Comparison of ENCODE assay signal across 8 cellular contexts in genomic region chr3:119239421-119239820, GRCh38. TPM values are rescaled to one million over a fixed set of nuclear protein-coding genes. Genes with fewer than 3 reads are reported as not detected.
DNase-seq lines count a peak whose midpoint lies in the region; ATAC-seq and TF ChIP-seq lines count a peak whose summit lies in the region.

No MANE protein-coding gene starts in this region.

- TF ChIP-seq CTCF in glutamatergic neuron (IDR thresholded peaks at IDR 0.05; ENCODE audit: partially characterized antibody, unreplicated experiment): no peak

- H3K36me3 Mint-ChIP-seq in T-helper 2 cell treated with Interferon-gamma antibody and Interleukin-4, amounts not matched to agents 5 μg/mL and 100 μg/mL, for 36 hours (ENCODE audit: low read depth): peaks cover 24% of the 10 kb centered on the region
- H3K36me3 Mint-ChIP-seq in glutamatergic neuron (ENCODE audit: unreplicated experiment): peaks cover 4% of the 10 kb centered on the region
- peaks cover 12 to 23% of the 10 kb centered on the region in 2 donors for H3K36me3 Mint-ChIP-seq in stimulated activated naive B cell treated with anti-CD40 and anti-IgM and Interleukin-4, amounts not matched to agents 10 μg/mL and 1 μg/mL and 100 μg/mL, for 72 hours

- no peaks in the 10 kb centered on the region for H3K27me3 Mint-ChIP-seq in T-helper 2 cell treated with Interferon-gamma antibody and Interleukin-4, amounts not matched to agents 5 μg/mL and 100 μg/mL, for 36 hours (ENCODE audit: low read depth)
- no peaks in the 10 kb centered on the region for H3K27me3 Mint-ChIP-seq in glutamatergic neuron (ENCODE audit: unreplicated experiment)
- no peaks in the 10 kb centered on the region for H3K27me3 Mint-ChIP-seq in stimulated activated naive B cell treated with anti-CD40 and anti-IgM and Interleukin-4, amounts not matched to agents 10 μg/mL and 1 μg/mL and 100 μg/mL, for 72 hours

- H3K27ac Mint-ChIP-seq in T-helper 2 cell treated with Interferon-gamma antibody and Interleukin-4, amounts not matched to agents 5 μg/mL and 100 μg/mL, for 36 hours: peak overlapping the region; percentile 91
- H3K27ac Mint-ChIP-seq in glutamatergic neuron (ENCODE audit: unreplicated experiment): no peak overlapping the region
- H3K27ac Mint-ChIP-seq in stimulated activated naive B cell treated with anti-CD40 and anti-IgM and Interleukin-4, amounts not matched to agents 10 μg/mL and 1 μg/mL and 100 μg/mL, for 72 hours: peak overlapping the region; percentile 59

- no peak for ATAC-seq in stimulated activated naive B cell treated with anti-CD40 and anti-IgM and Interleukin-4, amounts not matched to agents 10 μg/mL and 1 μg/mL and 100 μg/mL, for 72 hours (replicated peaks)
- ATAC-seq in HG03097 (IDR thresholded peaks at IDR 0.05; ENCODE audit: low FRiP score, unreplicated experiment) (no peak), HG02763 (IDR thresholded peaks at IDR 0.05; ENCODE audit: unreplicated experiment) (no peak)

- peak overlapping the region; percentile 91 for H3K4me3 Mint-ChIP-seq in T-helper 2 cell treated with Interferon-gamma antibody and Interleukin-4, amounts not matched to agents 5 μg/mL and 100 μg/mL, for 36 hours
- H3K4me3 Mint-ChIP-seq in glutamatergic neuron (ENCODE audit: unreplicated experiment): peak overlapping the region; percentile 89
- peak overlapping the region; percentile 78 to 95 for H3K4me3 Mint-ChIP-seq in stimulated activated naive B cell treated with anti-CD40 and anti-IgM and Interleukin-4, amounts not matched to agents 10 μg/mL and 1 μg/mL and 100 μg/mL, for 72 hours

- peaks cover 42% of the 10 kb centered on the region for H3K4me1 Mint-ChIP-seq in T-helper 2 cell treated with Interferon-gamma antibody and Interleukin-4, amounts not matched to agents 5 μg/mL and 100 μg/mL, for 36 hours (ENCODE audit: low read depth)
- peaks cover 11% of the 10 kb centered on the region for H3K4me1 Mint-ChIP-seq in glutamatergic neuron (ENCODE audit: low read depth, unreplicated experiment)
- peaks cover 11 to 19% of the 10 kb centered on the region in 2 donors for H3K4me1 Mint-ChIP-seq in stimulated activated naive B cell treated with anti-CD40 and anti-IgM and Interleukin-4, amounts not matched to agents 10 μg/mL and 1 μg/mL and 100 μg/mL, for 72 hours

- H3K9me3 Mint-ChIP-seq in T-helper 2 cell treated with Interferon-gamma antibody and Interleukin-4, amounts not matched to agents 5 μg/mL and 100 μg/mL, for 36 hours: no peaks in the 10 kb centered on the region
- peaks cover 2% of the 10 kb centered on the region for H3K9me3 Mint-ChIP-seq in glutamatergic neuron (ENCODE audit: unreplicated experiment)
- H3K9me3 Mint-ChIP-seq in stimulated activated naive B cell treated with anti-CD40 and anti-IgM and Interleukin-4, amounts not matched to agents 10 μg/mL and 1 μg/mL and 100 μg/mL, for 72 hours: no peaks in the 10 kb centered on the region

- DNase-seq in NCI-H510A treated with DMSO at 0.1 percent for 48 hours (lab: John Stamatoyannopoulos, UW) (peak; percentile 8), NCI-H510A (lab: John Stamatoyannopoulos, UW) (no peak), glutamatergic neuron (no peak), hypothalamus (lab: John Stamatoyannopoulos, UW) (no peak)
- no peak for DNase-seq in T-helper 2 cell treated with Interferon-gamma antibody and Interleukin-4, amounts not matched to agents 5 μg/mL and 100 μg/mL, for 36 hours (ENCODE audit: low spot score)
- no peak for DNase-seq in stimulated activated naive B cell treated with anti-CD40 and anti-IgM and Interleukin-4, amounts not matched to agents 10 μg/mL and 1 μg/mL and 100 μg/mL, for 72 hours

RNA-seq across cellular contexts. Expression of gene B4GALT4, which starts 1.3 kb away (rescaled TPM):
- 24.3 TPM for total RNA-seq in glutamatergic neuron (ENCODE audit: unreplicated experiment)

RNA-seq across cellular contexts. Expression of gene ARHGAP31, which starts 54.8 kb away (rescaled TPM):
- 0.20 TPM for total RNA-seq in glutamatergic neuron (ENCODE audit: unreplicated experiment)
